22 cellular contexts compared by ENCODE assay signal in the genomic region with DNA sequence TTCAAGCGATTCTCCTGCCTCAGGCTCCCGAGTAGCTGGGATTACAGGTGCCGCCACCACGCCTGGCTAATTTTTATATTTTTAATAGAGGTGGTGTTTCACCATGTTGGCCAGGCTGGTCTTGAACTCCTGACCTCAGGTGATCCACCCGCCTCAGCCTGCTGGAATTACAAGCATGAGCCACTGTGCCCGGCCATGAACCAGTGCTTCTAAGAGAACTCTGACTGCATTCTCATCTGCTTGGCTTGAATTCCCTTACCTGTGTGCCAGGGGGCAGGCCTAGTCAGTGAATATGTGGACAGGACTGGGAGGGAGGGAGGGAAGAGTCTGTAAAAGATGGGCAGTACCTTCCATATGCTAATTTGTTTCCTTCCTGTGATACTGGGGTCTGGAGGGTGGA. TPM values are rescaled to one million over a fixed set of nuclear protein-coding genes. Genes with fewer than 3 reads are reported as not detected.
"Had no signal": no experiment of that assay in that cellular context is flagged by ENCODE, and none has a peak within 500 bp of the region (broad histone marks: within the 10 kb centered on the region; RNA-seq: fewer than 3 reads in every experiment).

No MANE protein-coding gene starts in this region.

- H3K79me2 ChIP-seq: parathyroid adenoma had no signal

- H3K27ac Mint-ChIP-seq: activated CD4-positive, alpha-beta T cell treated with anti-CD3 and anti-CD28 coated beads, Interleukin-2, amount 10 ng/mL, durations not matched to agents 7 days and 5 days; dendritic cell treated with granulocyte-macrophage colony-stimulating factor and Interleukin-4, amounts not matched to agents 40 ng/mL and 50 ng/mL, for 4 days had no signal

- H3K27ac ChIP-seq: gastrocnemius medialis, heart left ventricle, neutrophil, parathyroid adenoma, suprapubic skin had no signal

- DNase-seq: activated CD4-positive, alpha-beta T cell treated with anti-CD3 and anti-CD28 coated beads, Interleukin-2, amount 10 ng/mL, durations not matched to agents 7 days and 5 days; activated effector memory CD4-positive, alpha-beta T cell treated with anti-CD3 and anti-CD28 coated beads, Interleukin-2, amount 50 U/mL, for 16 hours; aorta; effector memory CD4-positive, alpha-beta T cell; gastrocnemius medialis; heart left ventricle; left colon; naive thymus-derived CD8-positive, alpha-beta T cell; stimulated activated CD4-positive, alpha-beta T cell treated with anti-CD3 and anti-CD28 coated beads, Interleukin-4, amount 100 ng/mL, for 4 hours; stimulated activated CD8-positive, alpha-beta memory T cell treated with anti-CD3 and anti-CD28 coated beads, Interleukin-4, amount 100 ng/mL, for 48 hours; stimulated activated naive CD4-positive, alpha-beta T cell treated with Interleukin-2 at 50 U/mL for 16 hours; SW 1271 had no signal

- H3K9ac ChIP-seq: parathyroid adenoma had no signal

- H3K4me1 ChIP-seq: parathyroid adenoma had no signal

- ATAC-seq: gastrocnemius medialis; left colon; naive thymus-derived CD8-positive, alpha-beta T cell had no signal

- H2AFZ ChIP-seq: parathyroid adenoma had no signal

- H3K9me3 Mint-ChIP-seq: activated CD4-positive, alpha-beta T cell treated with anti-CD3 and anti-CD28 coated beads, Interleukin-2, amount 10 ng/mL, durations not matched to agents 7 days and 5 days; dendritic cell treated with granulocyte-macrophage colony-stimulating factor and Interleukin-4, amounts not matched to agents 40 ng/mL and 50 ng/mL, for 4 days; naive thymus-derived CD8-positive, alpha-beta T cell; T-helper 2 cell treated with Interferon-gamma antibody and Interleukin-4, amounts not matched to agents 5 μg/mL and 100 μg/mL, for 36 hours had no signal

- H3K4me3 ChIP-seq: gastrocnemius medialis, heart left ventricle, lung, suprapubic skin had no signal

- H3K27me3 Mint-ChIP-seq: activated CD4-positive, alpha-beta T cell treated with anti-CD3 and anti-CD28 coated beads, Interleukin-2, amount 10 ng/mL, durations not matched to agents 7 days and 5 days; dendritic cell treated with granulocyte-macrophage colony-stimulating factor and Interleukin-4, amounts not matched to agents 40 ng/mL and 50 ng/mL, for 4 days; naive thymus-derived CD8-positive, alpha-beta T cell had no signal

- H3K4me3 Mint-ChIP-seq: activated CD4-positive, alpha-beta T cell treated with anti-CD3 and anti-CD28 coated beads, Interleukin-2, amount 10 ng/mL, durations not matched to agents 7 days and 5 days; dendritic cell treated with granulocyte-macrophage colony-stimulating factor and Interleukin-4, amounts not matched to agents 40 ng/mL and 50 ng/mL, for 4 days; naive thymus-derived CD8-positive, alpha-beta T cell; T-helper 2 cell treated with Interferon-gamma antibody and Interleukin-4, amounts not matched to agents 5 μg/mL and 100 μg/mL, for 36 hours had no signal

- H3K9me3 ChIP-seq: gastrocnemius medialis, heart left ventricle, neutrophil, suprapubic skin had no signal

- H3K27me3 ChIP-seq: gastrocnemius medialis, heart left ventricle, neutrophil, suprapubic skin had no signal

RNA-seq across cellular contexts. Expression of a gene that starts 39.9 kb away (rescaled TPM):
- total RNA-seq: activated CD4-positive, alpha-beta T cell treated with anti-CD3 and anti-CD28 coated beads, Interleukin-2, amount 10 ng/mL, durations not matched to agents 7 days and 5 days; aorta; cerebellum; gastrocnemius medialis; heart left ventricle; left colon; lung; mononuclear cell; naive thymus-derived CD8-positive, alpha-beta T cell; renal cortical epithelial cell; skeletal muscle tissue; suprapubic skin had no signal
- polyA plus RNA-seq: aorta; heart left ventricle; lung; naive thymus-derived CD8-positive, alpha-beta T cell had no signal
